8 cellular contexts compared by ENCODE assay signal in the genomic region with DNA sequence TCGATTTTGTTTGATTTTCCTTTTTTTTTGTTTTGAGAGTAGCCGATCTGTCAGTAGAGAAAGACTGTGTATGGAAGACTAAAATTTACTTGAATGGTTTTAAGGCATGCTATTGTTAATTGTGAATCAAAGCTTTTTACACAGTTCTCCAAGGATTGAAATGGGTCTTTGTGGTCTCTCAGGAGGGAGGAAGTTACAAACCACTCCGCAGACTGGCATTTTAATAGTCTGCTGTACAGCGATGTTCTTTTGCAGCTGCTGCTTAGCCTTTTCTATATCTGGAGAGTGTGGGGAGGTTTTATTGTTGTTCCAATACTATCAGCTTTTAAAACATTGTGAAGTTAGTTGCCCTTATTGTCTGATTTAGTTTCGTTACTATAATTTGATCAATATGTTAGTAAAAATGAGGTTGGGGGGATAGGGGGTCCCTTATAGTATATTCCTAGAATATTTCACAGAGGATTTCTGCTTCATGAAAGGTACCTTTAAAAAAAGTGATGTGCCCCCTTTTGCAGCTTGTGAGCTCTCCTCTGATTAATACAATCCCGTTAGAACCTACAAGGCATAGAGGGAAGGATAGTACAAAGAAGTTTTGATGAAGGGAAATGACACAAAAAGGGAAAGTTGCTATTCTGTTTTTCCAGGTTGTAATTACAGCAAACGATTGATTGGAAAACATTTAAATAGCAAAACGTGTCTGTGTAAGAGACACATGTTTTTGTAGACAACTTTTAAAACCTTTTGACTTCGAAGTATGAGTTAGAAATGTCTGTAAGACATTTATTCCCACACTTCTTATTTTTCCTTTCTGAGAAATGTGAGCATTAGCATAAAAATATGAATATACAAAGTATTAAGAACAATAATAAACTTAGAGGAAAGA.
DNase-seq lines count a peak whose midpoint lies in the region; FAIRE-seq lines count a peak whose summit lies in the region.

No MANE protein-coding gene starts in this region.

- WGBS in GM23248 (ENCODE audit: low coverage in 1 of 2, low lambda C conversion rate in 2 of 2, missing lambda C conversion rate in 2 of 2), 2 experiments = 16 to 20% methylated on average over 9 of the region's 9 CpGs

- peak; percentile 18 for FAIRE-seq in endometrium (lab: Jason Lieb, UNC)

- no peaks in the 10 kb centered on the region for H3K36me3 ChIP-seq in GM23248 (ENCODE audit: low read depth)

- 0 out of 2 replicates have a peak overlapping the region, but pooled peaks have one; percentile 3 for H2AFZ ChIP-seq in GM23248

- H3K79me2 ChIP-seq in GM23248 (ENCODE audit: insufficient read depth) = peaks cover 82% of the 10 kb centered on the region

- in situ Hi-C loops in GM23248 (cut with MboI) = no loop called here

- DNase-seq in GM23248 = peak; percentile 48
- peak; percentile 63 for DNase-seq in NCI-H1092 treated with DMSO at 0.1 percent for 48 hours (lab: John Stamatoyannopoulos, UW)
- DNase-seq in pons (ENCODE audit: low spot score) = peak; percentile 94
- DNase-seq in SIG-M5 treated with dmso at 0.1 percent for 504 hours (lab: John Stamatoyannopoulos, UW; ENCODE audit: unreplicated experiment) = no peak
- no peak for DNase-seq in NCI-H1436 treated with DMSO at 0.1 percent for 48 hours (lab: John Stamatoyannopoulos, UW)
- DNase-seq in stimulated activated CD4-positive, alpha-beta T cell treated with anti-CD3 and anti-CD28 coated beads, Interleukin-4, amount 100 ng/mL, for 24 hours = no peak
- DNase-seq in activated naive CD4-positive, alpha-beta T cell treated with anti-CD3 and anti-CD28 coated beads, Interleukin-2, amount 50 U/mL, for 16 hours = no peak

- H3K4me3 ChIP-seq in GM23248 = peak overlapping the region; percentile 72

- H3F3A ChIP-seq in GM23248 (ENCODE audit: insufficient read depth) = peaks cover 60% of the 10 kb centered on the region

- peak overlapping the region; percentile 76 for H3K4me2 ChIP-seq in GM23248 (ENCODE audit: unreplicated experiment)

- H3K9ac ChIP-seq in GM23248 = peak overlapping the region; percentile 56

- no peaks in the 10 kb centered on the region for H3K9me3 ChIP-seq in GM23248 (ENCODE audit: low read depth)

- peaks cover 95% of the 10 kb centered on the region for H3K4me1 ChIP-seq in GM23248 (ENCODE audit: insufficient read depth)

- peak overlapping the region; percentile 74 for H3K27ac ChIP-seq in GM23248

- H3K9me2 ChIP-seq in GM23248 (ENCODE audit: insufficient read depth) = no peaks in the 10 kb centered on the region

- H4K20me1 ChIP-seq in GM23248 (ENCODE audit: insufficient read depth) = no peaks in the 10 kb centered on the region

- H3K27me3 ChIP-seq in GM23248 (replicated peaks; ENCODE audit: insufficient read depth) = no peaks in the 10 kb centered on the region

Comparison
In these comparisons a context has a peak if more than half of its experiments do, and no peak if none do; other contexts are left out.
1. DNase-seq: peak in GM23248 (single experiment), NCI-H1092 treated with DMSO at 0.1 percent for 48 hours (single experiment) and pons (single experiment); none in SIG-M5 treated with dmso at 0.1 percent for 504 hours (single experiment), NCI-H1436 treated with DMSO at 0.1 percent for 48 hours (single experiment), stimulated activated CD4-positive, alpha-beta T cell treated with anti-CD3 and anti-CD28 coated beads, Interleukin-4, amount 100 ng/mL, for 24 hours (single experiment) and activated naive CD4-positive, alpha-beta T cell treated with anti-CD3 and anti-CD28 coated beads, Interleukin-2, amount 50 U/mL, for 16 hours (single experiment).